In genomic region chr7:67346876-67347275, GRCh38 we compare ENCODE assay signal across 26 cellular contexts.
"Had no signal": no experiment of that assay in that cellular context is flagged by ENCODE, and none has a peak within 500 bp of the region (broad histone marks: within the 10 kb centered on the region; RNA-seq: fewer than 3 reads in every experiment).

No MANE protein-coding gene starts in this region.

- H3K36me3 ChIP-seq: adrenal gland, uterus had no signal

- H3K4me3 ChIP-seq: adrenal gland, body of pancreas, heart left ventricle, tibial nerve, uterus had no signal

- DNase-seq: activated CD4-positive, alpha-beta memory T cell treated with anti-CD3 and anti-CD28 coated beads for 36 hours; activated CD4-positive, alpha-beta T cell treated with anti-CD3 and anti-CD28 coated beads for 4 hours; activated CD8-positive, alpha-beta memory T cell treated with anti-CD3 and anti-CD28 coated beads, Interleukin-2, amount 50 U/mL, for 4 hours; activated effector memory CD4-positive, alpha-beta T cell treated with anti-CD3 and anti-CD28 coated beads, Interleukin-2, amount 50 U/mL, for 16 hours; activated naive CD4-positive, alpha-beta T cell treated with anti-CD3 and anti-CD28 coated beads for 36 hours; activated naive CD8-positive, alpha-beta T cell treated with anti-CD3 and anti-CD28 coated beads for 36 hours; activated T-cell treated with anti-CD3 and anti-CD28 coated beads, Interleukin-2, amount 50 U/mL, for 1 hour; aorta; body of pancreas; cerebellar nuclear complex; cortex of kidney; effector memory CD8-positive, alpha-beta T cell; foreskin fibroblast; heart left ventricle; retina; stimulated activated CD4-positive, alpha-beta T cell treated with anti-CD3 and anti-CD28 coated beads, Interleukin-15, amount 100 ng/mL, for 24 hours; stimulated activated CD4-positive, alpha-beta T cell treated with anti-CD3 and anti-CD28 coated beads, Interleukin-2, amount 100 ng/mL, for 24 hours; stimulated activated naive CD4-positive, alpha-beta T cell; uterus had no signal

- H3K27me3 ChIP-seq: adrenal gland, body of pancreas, heart left ventricle, tibial nerve, uterus had no signal

- H3K4me1 ChIP-seq: adrenal gland, body of pancreas, tibial nerve, uterus had no signal

- H3K4me1 Mint-ChIP-seq: activated naive CD8-positive, alpha-beta T cell treated with anti-CD3 and anti-CD28 coated beads for 36 hours; memory B cell had no signal

- H3K9me3 ChIP-seq: adrenal gland, body of pancreas, uterus had no signal

- H3K9me3 Mint-ChIP-seq: activated T-helper 1 cell treated with anti-CD3 and anti-CD28 coated beads, Interleukin-12 subunit alpha, Interleukin-12 subunit beta, Interleukin-2, Interleukin-4 antibody, amounts not matched to agents 30 ng/mL and 10 ng/mL and 1 ng/mL, durations not matched to agents 14 hours and 24 hours and 36 hours; effector memory CD8-positive, alpha-beta T cell; nephron had no signal

- H3K27me3 Mint-ChIP-seq: activated CD4-positive, alpha-beta memory T cell treated with anti-CD3 and anti-CD28 coated beads for 36 hours; activated naive CD8-positive, alpha-beta T cell treated with anti-CD3 and anti-CD28 coated beads for 36 hours; effector memory CD8-positive, alpha-beta T cell; memory B cell; progenitor cell of endocrine pancreas had no signal

- H3K4me3 Mint-ChIP-seq: activated CD4-positive, alpha-beta memory T cell treated with anti-CD3 and anti-CD28 coated beads for 36 hours; activated naive CD4-positive, alpha-beta T cell treated with anti-CD3 and anti-CD28 coated beads for 36 hours; activated naive CD8-positive, alpha-beta T cell treated with anti-CD3 and anti-CD28 coated beads for 36 hours; activated T-helper 1 cell treated with anti-CD3 and anti-CD28 coated beads, Interleukin-12 subunit alpha, Interleukin-12 subunit beta, Interleukin-2, Interleukin-4 antibody, amounts not matched to agents 30 ng/mL and 10 ng/mL and 1 ng/mL, durations not matched to agents 14 hours and 24 hours and 36 hours; effector memory CD8-positive, alpha-beta T cell; memory B cell; nephron had no signal

- H3K27ac ChIP-seq: adrenal gland, body of pancreas, heart left ventricle, tibial nerve, uterus had no signal

- H3K27ac Mint-ChIP-seq: activated CD4-positive, alpha-beta memory T cell treated with anti-CD3 and anti-CD28 coated beads for 36 hours; activated naive CD4-positive, alpha-beta T cell treated with anti-CD3 and anti-CD28 coated beads for 36 hours; activated naive CD8-positive, alpha-beta T cell treated with anti-CD3 and anti-CD28 coated beads for 36 hours; activated T-helper 1 cell treated with anti-CD3 and anti-CD28 coated beads, Interleukin-12 subunit alpha, Interleukin-12 subunit beta, Interleukin-2, Interleukin-4 antibody, amounts not matched to agents 30 ng/mL and 10 ng/mL and 1 ng/mL, durations not matched to agents 14 hours and 24 hours and 36 hours; memory B cell; nephron; progenitor cell of endocrine pancreas had no signal

- ATAC-seq: body of pancreas; effector memory CD8-positive, alpha-beta T cell; heart left ventricle; sciatic nerve had no signal
